1 cellular context compared by ENCODE assay signal in the genomic region with DNA sequence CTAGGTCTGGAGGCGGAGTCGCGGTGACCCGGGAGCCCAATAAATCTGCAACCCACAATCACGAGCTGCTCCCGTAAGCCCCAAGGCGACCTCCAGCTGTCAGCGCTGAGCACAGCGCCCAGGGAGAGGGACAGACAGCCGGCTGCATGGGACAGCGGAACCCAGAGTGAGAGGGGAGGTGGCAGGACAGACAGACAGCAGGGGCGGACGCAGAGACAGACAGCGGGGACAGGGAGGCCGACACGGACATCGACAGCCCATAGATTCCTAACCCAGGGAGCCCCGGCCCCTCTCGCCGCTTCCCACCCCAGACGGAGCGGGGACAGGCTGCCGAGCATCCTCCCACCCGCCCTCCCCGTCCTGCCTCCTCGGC.
TF ChIP-seq lines count a peak whose summit lies in the region.

Gene SLC5A5 (plus strand): TSS at position 68 of the 373 bp plus-strand sequence. CDS start 375 bp downstream, outside the sequence.

TF ChIP-seq in HEK293, 187 proteins besides CTCF, POLR2A, EP300 and RAD21 (continued from another document):
- TF ChIP-seq, protein P1, sequence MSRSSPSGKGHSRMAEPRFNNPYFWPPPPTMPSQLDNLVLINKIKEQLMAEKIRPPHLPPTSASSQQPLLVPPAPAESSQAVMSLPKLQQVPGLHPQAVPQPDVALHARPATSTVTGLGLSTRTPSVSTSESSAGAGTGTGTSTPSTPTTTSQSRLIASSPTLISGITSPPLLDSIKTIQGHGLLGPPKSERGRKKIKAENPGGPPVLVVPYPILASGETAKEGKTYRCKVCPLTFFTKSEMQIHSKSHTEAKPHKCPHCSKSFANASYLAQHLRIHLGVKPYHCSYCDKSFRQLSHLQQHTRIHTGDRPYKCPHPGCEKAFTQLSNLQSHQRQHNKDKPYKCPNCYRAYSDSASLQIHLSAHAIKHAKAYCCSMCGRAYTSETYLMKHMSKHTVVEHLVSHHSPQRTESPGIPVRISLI (tag by site-specific recombination; IDR thresholded peaks at IDR 0.05) = no peak
- TF ChIP-seq ZNF658 (tag by site-specific recombination; IDR thresholded peaks at IDR 0.05) (no peak), ZNF121 (tag by site-specific recombination; IDR thresholded peaks at IDR 0.05) (no peak), ZNF112 (tag by site-specific recombination; IDR thresholded peaks at IDR 0.05) (no peak), EGR2 (tag by site-specific recombination; IDR thresholded peaks at IDR 0.05; ENCODE audit: low read depth) (0 out of 2 replicates have a peak, but pooled peaks have one; percentile 8), ZNF501 (tag by site-specific recombination; IDR thresholded peaks at IDR 0.05) (no peak), FEZF1 (tag by site-specific recombination; IDR thresholded peaks at IDR 0.05) (no peak), OSR2 (tag by site-specific recombination; IDR thresholded peaks at IDR 0.05) (peak; percentile 61; the same call in 1 of the 2 replicates), AEBP2 (tag by site-specific recombination; IDR thresholded peaks at IDR 0.05; ENCODE audit: borderline replicate concordance) (no peak), SCRT1 (tag by site-specific recombination; IDR thresholded peaks at IDR 0.05; ENCODE audit: borderline replicate concordance) (no peak), ZNF324 (tag by site-specific recombination; IDR thresholded peaks at IDR 0.05) (no peak), ZNF792 (tag by site-specific recombination; IDR thresholded peaks at IDR 0.05) (no peak), ZNF341 (tag by site-specific recombination; IDR thresholded peaks at IDR 0.05; ENCODE audit: low read depth) (peak; percentile 87)
